1 cellular context compared by ENCODE assay signal in the genomic region with DNA sequence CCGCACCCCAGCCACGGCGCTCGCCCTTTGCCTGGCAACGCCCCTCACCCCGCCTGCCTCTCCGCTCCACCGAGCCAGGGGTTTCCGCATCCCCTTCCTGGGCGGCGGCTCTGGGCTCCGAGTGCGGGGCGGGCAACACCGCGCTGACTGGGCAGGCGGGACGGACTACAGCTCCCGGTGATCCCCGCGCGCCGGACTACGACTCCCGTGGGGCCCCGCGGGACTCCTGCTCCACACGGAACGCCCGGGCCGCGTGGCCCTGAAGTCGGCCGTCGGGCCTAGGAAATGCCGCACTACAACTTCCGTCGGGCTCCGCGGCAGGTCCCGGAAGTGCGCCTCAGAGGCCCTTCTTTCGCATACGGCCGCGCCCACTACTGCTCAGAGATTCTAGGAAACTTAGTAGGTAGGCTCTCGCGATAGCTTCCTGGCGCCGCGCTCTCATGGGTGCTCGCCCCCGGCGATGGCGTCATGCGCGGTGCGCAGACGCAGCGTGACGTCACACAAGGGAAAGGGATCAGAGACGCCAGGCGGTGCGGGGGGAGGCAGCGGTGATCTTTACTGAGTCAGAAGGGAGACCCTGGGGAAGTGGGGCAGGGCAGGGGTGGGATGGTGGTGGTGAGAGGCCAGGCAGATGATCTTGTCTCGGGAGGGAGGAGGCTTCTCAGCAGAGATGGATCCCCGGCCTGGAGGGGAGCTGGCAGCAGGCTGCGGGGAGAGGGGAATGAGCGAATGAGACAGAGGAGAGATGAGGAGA.
TF ChIP-seq lines count a peak whose summit lies in the region.

JOSD2 (minus strand) TSS at position 123 of the 754 bp plus-strand sequence. CDS start 760 bp downstream, outside the sequence.

TF ChIP-seq in K562, 482 proteins besides CTCF, POLR2A, EP300 and RAD21 (continued from another document and continues in another):
- TF ChIP-seq, protein P1, sequence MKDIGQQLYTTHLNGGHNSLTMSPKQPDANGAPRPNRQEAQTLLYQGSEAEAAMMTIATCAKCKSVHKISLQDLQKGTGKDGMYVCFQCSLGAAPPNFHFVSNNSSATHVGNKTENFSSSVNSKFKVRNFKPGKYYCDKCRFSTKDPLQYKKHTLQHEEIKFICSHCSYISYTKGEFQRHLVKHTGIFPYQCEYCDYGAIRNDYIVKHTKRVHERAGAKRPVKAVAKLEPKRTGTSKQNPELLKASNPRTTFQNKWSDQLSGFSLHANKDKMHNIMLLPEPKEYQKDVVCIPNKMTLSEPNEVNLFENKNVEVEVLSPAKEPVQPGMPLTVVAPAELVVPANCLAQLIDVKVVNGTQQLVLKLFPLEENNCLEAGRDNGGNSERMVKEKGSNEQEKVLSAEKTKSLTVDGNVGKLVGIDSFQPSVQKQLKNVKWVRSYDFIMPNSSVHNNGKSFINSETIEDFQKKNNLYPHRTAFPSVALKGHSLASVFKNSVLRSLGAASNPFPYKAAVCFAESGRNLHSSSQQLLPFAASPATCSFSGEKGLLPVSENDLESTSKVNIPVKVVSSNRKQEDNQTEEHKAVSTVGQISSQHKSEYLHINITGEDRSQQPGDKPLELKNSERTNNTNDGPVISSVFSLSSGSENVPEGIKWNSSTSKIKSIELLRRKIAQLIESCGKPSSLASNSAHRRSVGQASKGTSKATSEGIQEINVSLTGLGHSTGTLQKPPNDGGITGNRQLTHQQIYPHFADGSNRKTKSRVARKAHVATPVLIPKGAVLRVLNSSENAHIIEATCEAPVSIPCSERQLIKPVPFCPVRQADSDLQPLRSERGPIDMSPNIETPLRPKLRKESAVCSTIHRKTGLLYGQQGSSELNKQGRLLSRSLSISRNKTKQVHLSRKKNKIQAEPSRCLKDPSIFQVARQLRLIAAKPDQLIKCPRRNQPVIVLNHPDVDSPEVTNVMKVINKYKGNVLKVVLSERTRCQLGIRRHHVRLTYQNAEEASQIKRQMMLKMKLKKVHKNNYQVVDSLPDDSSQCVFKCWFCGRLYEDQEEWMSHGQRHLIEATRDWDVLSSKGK (CRISPR knock-in tag; IDR thresholded peaks at IDR 0.05) = no peak
- TF ChIP-seq PTRF (tag; IDR thresholded peaks at IDR 0.05) (no peak), ATF6 (CRISPR knock-in tag; IDR thresholded peaks at IDR 0.05) (no peak), HIVEP1 (CRISPR knock-in tag; IDR thresholded peaks at IDR 0.05) (no peak), RBFOX2 (IDR thresholded peaks at IDR 0.05; ENCODE audit: low read depth, low read length) (peak; percentile 78), ZNF436 (CRISPR knock-in tag; IDR thresholded peaks at IDR 0.05) (peak; percentile 51; the same call in 1 of the 2 replicates), E4F1 (CRISPR knock-in tag; IDR thresholded peaks at IDR 0.05; ENCODE audit: borderline replicate concordance) (no peak), SMAD1 (IDR thresholded peaks at IDR 0.05; ENCODE audit: low read depth, low read length, partially characterized antibody) (peak; percentile 60), POLR3G (IDR thresholded peaks at IDR 0.05; ENCODE audit: extremely low read depth, insufficient read length, insufficient replicate concordance) (no peak), ZNF324 (CRISPR knock-in tag; IDR thresholded peaks at IDR 0.05) (no peak), ZNF212 (CRISPR knock-in tag; IDR thresholded peaks at IDR 0.05) (no peak), HDAC1 (IDR thresholded peaks at IDR 0.05) (peak in 1 of 2 experiments; percentile 55; a peak in 2 of 4 replicates), NFXL1 (CRISPR knock-in tag; IDR thresholded peaks at IDR 0.05) (no peak), TEAD1 (CRISPR knock-in tag; IDR thresholded peaks at IDR 0.05) (peak in 1 of 2 experiments; percentile 72; a peak in 1 of 4 replicates), MEF2D (tag; conservative IDR thresholded peaks at IDR 0.05; ENCODE audit: low read depth) (no peak), STAG1 (CRISPR knock-in tag; IDR thresholded peaks at IDR 0.05; ENCODE audit: borderline replicate concordance) (no peak), SUPT5H (IDR thresholded peaks at IDR 0.05) (peak; percentile 82), MNT (conservative IDR thresholded peaks at IDR 0.05) (peak; percentile 89 to 96), E2F3 (CRISPR knock-in tag; IDR thresholded peaks at IDR 0.05) (no peak), MAZ (CRISPR knock-in tag; conservative IDR thresholded peaks at IDR 0.05 in 1 of 2, IDR thresholded peaks at IDR 0.05 in 1 of 2) (peak; percentile 98 to 99), BCOR (IDR thresholded peaks at IDR 0.05) (peak; percentile 72), HCFC1 (IDR thresholded peaks at IDR 0.05; ENCODE audit: low read depth, low read length) (peak; percentile 99), ARID1B (IDR thresholded peaks at IDR 0.05) (peak; percentile 57), ZBTB33 (CRISPR knock-in tag; IDR thresholded peaks at IDR 0.05) (peak; percentile 27; the same call in 1 of the 2 replicates), ZNF175 (CRISPR knock-in tag; IDR thresholded peaks at IDR 0.05; ENCODE audit: low read depth) (peak; percentile 85; the same call in 1 of the 2 replicates), TCF7 (IDR thresholded peaks at IDR 0.05; ENCODE audit: borderline replicate concordance) (no peak), FOXP1 (CRISPR knock-in tag; IDR thresholded peaks at IDR 0.05) (peak; percentile 73; the same call in 1 of the 2 replicates), ZNF3 (CRISPR knock-in tag; IDR thresholded peaks at IDR 0.05) (no peak), ARHGAP35 (IDR thresholded peaks at IDR 0.05; ENCODE audit: partially characterized antibody) (peak; percentile 93), WHSC1 (IDR thresholded peaks at IDR 0.05; ENCODE audit: low read length) (no peak), RB1 (IDR thresholded peaks at IDR 0.05; ENCODE audit: low read depth) (peak; percentile 71; the same call in 1 of the 2 replicates), ZNF143 (CRISPR knock-in tag; IDR thresholded peaks at IDR 0.05) (peak; percentile 99), ZNF24 (IDR thresholded peaks at IDR 0.05) (no peak), RBM25 (IDR thresholded peaks at IDR 0.05; ENCODE audit: low read depth, low read length, severe bottlenecking) (peak; percentile 84), ZNF274 (IDR thresholded peaks at IDR 0.05; ENCODE audit: borderline replicate concordance, low read depth, low read length) (no peak), NCOA1 (IDR thresholded peaks at IDR 0.05; ENCODE audit: low read depth) (peak; percentile 99), BMI1 (IDR thresholded peaks at IDR 0.05; ENCODE audit: low read length) (no peak), POLR2H (tag; IDR thresholded peaks at IDR 0.05; ENCODE audit: low read depth) (peak; percentile 66; the same call in 1 of the 2 replicates), PHTF2 (CRISPR knock-in tag; IDR thresholded peaks at IDR 0.05) (no peak), ZNF224 (CRISPR knock-in tag; IDR thresholded peaks at IDR 0.05) (no peak), ILK (tag; IDR thresholded peaks at IDR 0.05; ENCODE audit: borderline replicate concordance, low read depth) (no peak), NFRKB (IDR thresholded peaks at IDR 0.05; ENCODE audit: low read depth) (no peak), CTBP1 (IDR thresholded peaks at IDR 0.05; ENCODE audit: borderline replicate concordance) (peak; percentile 72; the same call in 1 of the 2 replicates), NR4A1 (CRISPR knock-in tag; IDR thresholded peaks at IDR 0.05) (no peak), NR4A1 (tag; IDR thresholded peaks at IDR 0.05) (peak; percentile 74; the same call in 1 of the 2 replicates), NCOA2 (IDR thresholded peaks at IDR 0.05; ENCODE audit: partially characterized antibody in 2 of 2) (no peak), KHSRP (IDR thresholded peaks at IDR 0.05) (peak; percentile 99)
- TF ChIP-seq, protein P2, sequence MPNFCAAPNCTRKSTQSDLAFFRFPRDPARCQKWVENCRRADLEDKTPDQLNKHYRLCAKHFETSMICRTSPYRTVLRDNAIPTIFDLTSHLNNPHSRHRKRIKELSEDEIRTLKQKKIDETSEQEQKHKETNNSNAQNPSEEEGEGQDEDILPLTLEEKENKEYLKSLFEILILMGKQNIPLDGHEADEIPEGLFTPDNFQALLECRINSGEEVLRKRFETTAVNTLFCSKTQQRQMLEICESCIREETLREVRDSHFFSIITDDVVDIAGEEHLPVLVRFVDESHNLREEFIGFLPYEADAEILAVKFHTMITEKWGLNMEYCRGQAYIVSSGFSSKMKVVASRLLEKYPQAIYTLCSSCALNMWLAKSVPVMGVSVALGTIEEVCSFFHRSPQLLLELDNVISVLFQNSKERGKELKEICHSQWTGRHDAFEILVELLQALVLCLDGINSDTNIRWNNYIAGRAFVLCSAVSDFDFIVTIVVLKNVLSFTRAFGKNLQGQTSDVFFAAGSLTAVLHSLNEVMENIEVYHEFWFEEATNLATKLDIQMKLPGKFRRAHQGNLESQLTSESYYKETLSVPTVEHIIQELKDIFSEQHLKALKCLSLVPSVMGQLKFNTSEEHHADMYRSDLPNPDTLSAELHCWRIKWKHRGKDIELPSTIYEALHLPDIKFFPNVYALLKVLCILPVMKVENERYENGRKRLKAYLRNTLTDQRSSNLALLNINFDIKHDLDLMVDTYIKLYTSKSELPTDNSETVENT (CRISPR knock-in tag; IDR thresholded peaks at IDR 0.05) = 0 out of 2 replicates have a peak, but pooled peaks have one; percentile 33
- TF ChIP-seq, protein P3, sequence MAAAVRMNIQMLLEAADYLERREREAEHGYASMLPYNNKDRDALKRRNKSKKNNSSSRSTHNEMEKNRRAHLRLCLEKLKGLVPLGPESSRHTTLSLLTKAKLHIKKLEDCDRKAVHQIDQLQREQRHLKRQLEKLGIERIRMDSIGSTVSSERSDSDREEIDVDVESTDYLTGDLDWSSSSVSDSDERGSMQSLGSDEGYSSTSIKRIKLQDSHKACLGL (CRISPR knock-in tag; IDR thresholded peaks at IDR 0.05; ENCODE audit: borderline replicate concordance, poor library complexity, severe bottlenecking) = no peak
- TF ChIP-seq, protein P4, sequence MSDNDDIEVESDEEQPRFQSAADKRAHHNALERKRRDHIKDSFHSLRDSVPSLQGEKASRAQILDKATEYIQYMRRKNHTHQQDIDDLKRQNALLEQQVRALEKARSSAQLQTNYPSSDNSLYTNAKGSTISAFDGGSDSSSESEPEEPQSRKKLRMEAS (CRISPR knock-in tag; IDR thresholded peaks at IDR 0.05) = peak; percentile 98
- TF ChIP-seq, protein P5, sequence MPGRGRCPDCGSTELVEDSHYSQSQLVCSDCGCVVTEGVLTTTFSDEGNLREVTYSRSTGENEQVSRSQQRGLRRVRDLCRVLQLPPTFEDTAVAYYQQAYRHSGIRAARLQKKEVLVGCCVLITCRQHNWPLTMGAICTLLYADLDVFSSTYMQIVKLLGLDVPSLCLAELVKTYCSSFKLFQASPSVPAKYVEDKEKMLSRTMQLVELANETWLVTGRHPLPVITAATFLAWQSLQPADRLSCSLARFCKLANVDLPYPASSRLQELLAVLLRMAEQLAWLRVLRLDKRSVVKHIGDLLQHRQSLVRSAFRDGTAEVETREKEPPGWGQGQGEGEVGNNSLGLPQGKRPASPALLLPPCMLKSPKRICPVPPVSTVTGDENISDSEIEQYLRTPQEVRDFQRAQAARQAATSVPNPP (IDR thresholded peaks at IDR 0.05; ENCODE audit: borderline replicate concordance, insufficient read depth, insufficient read length) = no peak
